8 cellular contexts compared by ENCODE assay signal in genomic region chr4:1012031-1012739, GRCh38. TPM values are rescaled to one million over a fixed set of nuclear protein-coding genes. Genes with fewer than 3 reads are reported as not detected.
DNase-seq lines count a peak whose midpoint lies in the region; ATAC-seq and TF ChIP-seq lines count a peak whose summit lies in the region.

No MANE protein-coding gene starts in this region.

- H3K9ac ChIP-seq in KMS-11: peak overlapping the region; percentile 30; the same call in 1 of the 2 replicates

- no peak for ATAC-seq in GM21717 (IDR thresholded peaks at IDR 0.05; ENCODE audit: unreplicated experiment)

- intact Hi-C loops in CD14-positive monocyte (cut with micrococcal nuclease): loop anchor here (5.0 kb wide), 2 partner anchors 275 to 335 kb away; partner anchors contain the start of genes MAEA (in 1 of the 2) and UVSSA (in 1 of the 2)

- peak overlapping the region; percentile 62 to 70 for H3K4me3 Mint-ChIP-seq in CD14-positive monocyte

- no peaks in the 10 kb centered on the region for H3K79me2 ChIP-seq in KMS-11 (ENCODE audit: insufficient read depth, low read depth)

- TF ChIP-seq CTCF in CD14-positive monocyte (IDR thresholded peaks at IDR 0.05) (no peak), KMS-11 (conservative IDR thresholded peaks at IDR 0.05; ENCODE audit: low read depth, low read length) (no peak), fibroblast of villous mesenchyme (IDR thresholded peaks at IDR 0.05; ENCODE audit: insufficient read depth, low read depth, low read length) (no peak), retinal pigment epithelial cell (conservative IDR thresholded peaks at IDR 0.05; ENCODE audit: low read depth, low read length) (no peak)

- H4K20me1 ChIP-seq in KMS-11 (ENCODE audit: insufficient read depth): no peaks in the 10 kb centered on the region

- no peak overlapping the region for H3K27ac Mint-ChIP-seq in CD14-positive monocyte

- DNase-seq in CD14-positive monocyte (ENCODE audit: low spot score): no peak
- DNase-seq in activated T-cell treated with anti-CD3 and anti-CD28 coated beads for 4 hours: peak; percentile 21
- DNase-seq in fibroblast of villous mesenchyme (ENCODE audit: low read depth): no peak
- no peak for DNase-seq in retinal pigment epithelial cell (ENCODE audit: low read depth)
- no peak for DNase-seq in SK-N-DZ (ENCODE audit: low spot score)
- no peak for DNase-seq in mucosa of gallbladder (ENCODE audit: low spot score)

- peaks cover 13% of the 10 kb centered on the region; the same call in 1 of the 2 replicates for H3K27me3 ChIP-seq in KMS-11 (ENCODE audit: insufficient read depth, low read depth)

- H3K4me1 Mint-ChIP-seq in CD14-positive monocyte: peaks cover 18% of the 10 kb centered on the region

- H3K36me3 Mint-ChIP-seq in CD14-positive monocyte: peaks cover 0 to 2% of the 10 kb centered on the region in 2 donors

- H2AFZ ChIP-seq in KMS-11 (ENCODE audit: low read depth): peak overlapping the region; percentile 47; the same call in 1 of the 2 replicates

- H3K36me3 ChIP-seq in KMS-11 (ENCODE audit: insufficient read depth): no peaks in the 10 kb centered on the region

- H3K4me1 ChIP-seq in KMS-11 (ENCODE audit: low read depth, poor library complexity, severe bottlenecking): no peaks in the 10 kb centered on the region

- no peak overlapping the region for H3K27ac ChIP-seq in KMS-11

- peaks cover 0 to 12% (median 3%) of the 10 kb centered on the region in 7 donors for H3K9me3 Mint-ChIP-seq in CD14-positive monocyte

- H3K27me3 Mint-ChIP-seq in CD14-positive monocyte (ENCODE audit: low read depth in 3 of 3): peaks cover 17 to 30% (median 23%) of the 10 kb centered on the region in 3 donors

- H3K4me3 ChIP-seq in KMS-11 (IDR thresholded peaks at IDR 0.05; ENCODE audit: insufficient read depth, low read depth, low read length) (no peak overlapping the region), fibroblast of villous mesenchyme (ENCODE audit: low read depth, low read length) (peak overlapping the region; percentile 54), retinal pigment epithelial cell (ENCODE audit: low read length) (peak overlapping the region; percentile 57)

- H3K4me2 ChIP-seq in KMS-11: no peak overlapping the region; the same call in 1 of the 2 replicates

RNA-seq across cellular contexts. Expression of gene FGFRL1, which starts 0.8 kb away (rescaled TPM):
- polyA plus RNA-seq in CD14-positive monocyte: under 1 TPM; 0.17 to 0.28 TPM
- total RNA-seq in fibroblast of villous mesenchyme: 8.1 and 8.6 TPM in 2 replicates
- polyA plus RNA-seq in SK-N-DZ (2014; cell fraction: cytosol; rRNA removed): 9.9 and 11.8 TPM in 2 replicates
- polyA plus RNA-seq in SK-N-DZ (2014; cell fraction: nucleus; rRNA removed): 4.5 and 12.9 TPM in 2 replicates
- 28.2 TPM for total RNA-seq in mucosa of gallbladder

RNA-seq across cellular contexts. Expression of gene SLC26A1, which starts 19.0 kb away (rescaled TPM):
- polyA plus RNA-seq in CD14-positive monocyte: under 1 TPM; 0.16 to 0.18 TPM
- total RNA-seq in fibroblast of villous mesenchyme (under 0.01 and 0.32 TPM in 2 replicates), mucosa of gallbladder (4.3 TPM)
- polyA plus RNA-seq in SK-N-DZ (2014; cell fraction: cytosol; rRNA removed): not detected in 2 replicates
- 1.5 TPM in 1 of 2 replicates, not detected in the other for polyA plus RNA-seq in SK-N-DZ (2014; cell fraction: nucleus; rRNA removed)

RNA-seq across cellular contexts. Expression of gene IDUA, which starts 25.3 kb away (rescaled TPM):
- 1 to 10 TPM; 6.4 to 8.5 TPM for polyA plus RNA-seq in CD14-positive monocyte
- total RNA-seq in fibroblast of villous mesenchyme (10.4 and 19.3 TPM in 2 replicates), mucosa of gallbladder (93.0 TPM)
- polyA plus RNA-seq in SK-N-DZ (2014; cell fraction: cytosol; rRNA removed): 0.15 and 0.30 TPM in 2 replicates
- 1.7 and 1.8 TPM in 2 replicates for polyA plus RNA-seq in SK-N-DZ (2014; cell fraction: nucleus; rRNA removed)

RNA-seq across cellular contexts. Expression of gene DGKQ, which starts 38.8 kb away (rescaled TPM):
- 1 to 10 TPM in 1 of 2 donors, under 1 TPM in 1; 0.58 to 2.4 TPM for polyA plus RNA-seq in CD14-positive monocyte
- total RNA-seq in fibroblast of villous mesenchyme: 11.2 and 13.2 TPM in 2 replicates
- polyA plus RNA-seq in SK-N-DZ (2014; cell fraction: cytosol; rRNA removed): 1.3 and 1.5 TPM in 2 replicates
- 11.1 and 12.0 TPM in 2 replicates for polyA plus RNA-seq in SK-N-DZ (2014; cell fraction: nucleus; rRNA removed)
- total RNA-seq in mucosa of gallbladder: 26.9 TPM
